ENCODE assay signal across 34 cellular contexts in the genomic region with DNA sequence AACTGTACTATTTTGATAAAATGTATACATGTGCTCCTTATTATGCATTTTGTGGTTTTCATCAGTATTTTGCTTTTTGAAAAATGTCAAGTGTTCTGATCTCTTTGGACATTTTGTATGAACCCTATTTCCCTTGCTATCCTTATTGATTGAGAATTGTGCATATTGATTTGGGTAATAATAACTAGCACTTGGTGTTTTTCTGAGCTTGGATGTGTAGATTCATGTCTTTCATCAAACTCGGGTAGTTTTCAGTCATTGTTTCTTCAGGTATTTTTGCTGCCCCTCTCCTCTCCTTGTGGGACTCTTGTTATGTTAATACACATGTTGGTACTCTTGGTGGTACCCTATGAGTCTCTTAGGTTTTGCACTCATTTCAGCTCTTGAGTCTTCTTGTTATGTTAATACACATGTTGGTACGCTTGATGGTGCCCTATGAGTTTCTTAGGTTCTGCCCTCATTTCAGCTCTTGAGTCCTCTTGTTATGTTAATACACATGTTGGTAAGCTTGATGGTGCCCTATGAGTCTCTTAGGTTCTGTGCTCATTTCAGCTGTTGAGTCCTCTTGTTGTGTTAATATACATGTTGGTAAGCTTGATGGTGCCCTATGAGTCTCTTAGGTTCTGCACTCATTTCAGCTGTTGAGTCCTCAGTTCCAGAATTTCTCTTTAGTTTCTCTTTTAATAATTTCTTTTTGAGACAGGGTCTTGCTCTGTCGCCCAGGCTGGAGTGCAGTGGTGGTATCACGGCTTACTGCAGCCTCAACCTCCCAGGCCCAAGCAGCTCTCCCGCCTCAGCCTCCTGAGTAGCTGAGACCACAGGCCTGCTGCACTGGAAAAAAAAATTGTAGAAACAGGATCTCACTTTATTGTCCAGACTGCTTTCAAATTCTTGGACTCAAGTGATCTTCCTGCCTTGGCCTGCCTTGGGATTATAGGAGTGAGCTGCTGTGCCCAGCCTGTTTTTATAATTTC. TPM values are rescaled to one million over a fixed set of nuclear protein-coding genes. Genes with fewer than 3 reads are reported as not detected.
DNase-seq lines count a peak whose midpoint lies in the region; ATAC-seq, FAIRE-seq and TF ChIP-seq lines count a peak whose summit lies in the region.
"Had no signal": no experiment of that assay in that cellular context is flagged by ENCODE, and none has a peak within 500 bp of the region (broad histone marks: within the 10 kb centered on the region; RNA-seq: fewer than 3 reads in every experiment).

No MANE protein-coding gene starts in this region.

- H3K4me2 ChIP-seq in GM23338 = no peak overlapping the region
- H3K4me2 ChIP-seq in K562 (ENCODE audit: insufficient read depth, low read length) = no peak overlapping the region
- H3K4me2 ChIP-seq: hepatocyte, smooth muscle cell had no signal

- H3K27ac ChIP-seq in GM23338 (ENCODE audit: low read depth) (no peak overlapping the region), HUES48 (ENCODE audit: low read depth, low read length) (peak overlapping the region; percentile 83), K562 (ENCODE audit: extremely low read depth, low read depth, low read length) (no peak overlapping the region), lower lobe of right lung (no peak overlapping the region)
- H3K27ac ChIP-seq: gastroesophageal sphincter, hepatocyte, right atrium auricular region, testis had no signal

- H3K27ac Mint-ChIP-seq in GM23338 = 0 out of 2 replicates have a peak overlapping the region, but pooled peaks have one; percentile 45
- H3K27ac Mint-ChIP-seq: activated CD4-positive, alpha-beta memory T cell treated with anti-CD3 and anti-CD28 coated beads for 36 hours; activated naive CD4-positive, alpha-beta T cell treated with anti-CD3 and anti-CD28 coated beads, Interleukin-2, amount 50 U/mL, for 24 hours; activated T-helper 2 cell treated with anti-CD3 and anti-CD28 coated beads, Interferon-gamma antibody, Interleukin-2, Interleukin-4, amounts not matched to agents 10 μg/mL and 5 μg/mL and 100 μg/mL, durations not matched to agents 14 hours and 24 hours and 36 hours; memory B cell; stimulated activated naive CD8-positive, alpha-beta T cell treated with anti-CD3 and anti-CD28 coated beads, Interleukin-15, Interleukin-2, amounts not matched to agents 100 ng/mL and 50 ng/mL, for 24 hours had no signal

- H3K9ac ChIP-seq in HUES48 (ENCODE audit: low read depth, low read length) (no peak overlapping the region), K562 (ENCODE audit: insufficient read depth in 1 of 2, low read depth in 2 of 2, low read length in 2 of 2) (no peak overlapping the region)

- WGBS in K562 (ENCODE audit: insufficient coverage, low coverage, missing lambda C conversion rate) = 95% methylated on average over 5 of the region's 5 CpGs

- H3K4me3 ChIP-seq in GM23338 = no peak overlapping the region
- H3K4me3 ChIP-seq in HUES48 (ENCODE audit: low read depth, low read length) = no peak overlapping the region
- no peak overlapping the region for H3K4me3 ChIP-seq in K562
- no peak overlapping the region for H3K4me3 ChIP-seq in lower lobe of right lung
- H3K4me3 ChIP-seq: gastroesophageal sphincter, HAP-1, hepatocyte, right atrium auricular region, smooth muscle cell, testis had no signal

- peaks cover 11% of the 10 kb centered on the region; the same call in 2 of the 3 replicates for H3K9me3 Mint-ChIP-seq in GM23338

- peak; percentile 76 for ATAC-seq in GM23338
- ATAC-seq in K562 = no peak
- no peak for ATAC-seq in lower lobe of right lung
- ATAC-seq: gastroesophageal sphincter, left cardiac atrium, Right ventricle myocardium inferior, SK-N-SH treated with all-trans-retinoic acid at 6 μM for 48 hours had no signal

- peaks cover 18% of the 10 kb centered on the region for H3K27me3 Mint-ChIP-seq in GM23338 (ENCODE audit: insufficient read depth, low read depth, poor library complexity)
- H3K27me3 Mint-ChIP-seq: activated CD4-positive, alpha-beta memory T cell treated with anti-CD3 and anti-CD28 coated beads for 36 hours; activated naive CD4-positive, alpha-beta T cell treated with anti-CD3 and anti-CD28 coated beads, Interleukin-2, amount 50 U/mL, for 24 hours; memory B cell; stimulated activated naive CD8-positive, alpha-beta T cell treated with anti-CD3 and anti-CD28 coated beads, Interleukin-15, Interleukin-2, amounts not matched to agents 100 ng/mL and 50 ng/mL, for 24 hours had no signal

- DNase-seq in GM23338 (ENCODE audit: low spot score) (peak; percentile 62), K562 (ENCODE audit: extremely low read depth in 1 of 4, low spot score in 3 of 4) (no peak), lower lobe of right lung (peak; percentile 4), activated gamma-delta T cell (lab: John Stamatoyannopoulos, UW) (no peak), DMS53 treated with DMSO at 0.1 percent for 48 hours (lab: John Stamatoyannopoulos, UW; ENCODE audit: unreplicated experiment) (no peak), HPDE6-E6E7 (ENCODE audit: extremely low spot score) (no peak), OCI-M2 (lab: John Stamatoyannopoulos, UW; ENCODE audit: unreplicated experiment) (no peak)
- DNase-seq: activated CD4-positive, alpha-beta memory T cell treated with anti-CD3 and anti-CD28 coated beads for 36 hours; activated CD4-positive, CD25-positive, alpha-beta regulatory T cell treated with anti-CD3 and anti-CD28 coated beads, Interleukin-2, amount 50 U/mL, for 72 hours; activated CD8-positive, alpha-beta memory T cell treated with anti-CD3 and anti-CD28 coated beads, Interleukin-2, amount 50 U/mL, for 48 hours; C1 segment of cervical spinal cord; COR-L47; DMS79 treated with DMSO at 0.1 percent for 48 hours; GDM1; IMR-90; left cardiac atrium; NCI-H2171; NCI-H524 treated with DMSO at 0.1 percent for 48 hours; T-helper 2 cell; testis had no signal

- H3K79me2 ChIP-seq in GM23338 (replicated peaks; ENCODE audit: insufficient read depth) = peaks cover 29% of the 10 kb centered on the region
- no peaks in the 10 kb centered on the region for H3K79me2 ChIP-seq in K562 (ENCODE audit: control insufficient read depth, insufficient read depth, low read length)
- H3K79me2 ChIP-seq: hepatocyte had no signal

- no peaks in the 10 kb centered on the region for H3K27me3 ChIP-seq in GM23338 (ENCODE audit: insufficient read depth)
- no peaks in the 10 kb centered on the region for H3K27me3 ChIP-seq in HUES48 (ENCODE audit: control insufficient read depth, insufficient read depth, low read length)
- no peaks in the 10 kb centered on the region for H3K27me3 ChIP-seq in K562 (ENCODE audit: control insufficient read depth in 2 of 2, insufficient read depth in 2 of 2, low read length in 2 of 2)
- H3K27me3 ChIP-seq in lower lobe of right lung (ENCODE audit: low read depth) = no peaks in the 10 kb centered on the region
- H3K27me3 ChIP-seq: gastroesophageal sphincter, hepatocyte, right atrium auricular region, testis had no signal

- TF ChIP-seq POLR2A in K562 (conservative IDR thresholded peaks at IDR 0.05) = no peak

- H3K4me1 ChIP-seq in GM23338 (ENCODE audit: insufficient read depth) = peaks cover 21% of the 10 kb centered on the region
- H3K4me1 ChIP-seq in HUES48 (ENCODE audit: control insufficient read depth, insufficient read depth, low read length) = peaks cover 26% of the 10 kb centered on the region
- peaks cover 0 to 5% of the 10 kb centered on the region in 2 experiments; a peak in 2 of 5 replicates for H3K4me1 ChIP-seq in K562 (replicated peaks in 1 of 2; ENCODE audit: control insufficient read depth in 2 of 2, insufficient read depth in 2 of 2, low read length in 2 of 2)
- peaks cover 3% of the 10 kb centered on the region for H3K4me1 ChIP-seq in lower lobe of right lung
- H3K4me1 ChIP-seq: right atrium auricular region, testis had no signal

- H3K9me2 ChIP-seq in GM23338 (ENCODE audit: insufficient read depth) = no peaks in the 10 kb centered on the region

- intact Hi-C loops in K562 (cut with micrococcal nuclease) = no loop called here
- intact Hi-C loops in lower lobe of right lung (cut with DNase I) = no loop called here

- H3K4me1 Mint-ChIP-seq in GM23338 = peaks cover 46% of the 10 kb centered on the region

- H4K20me1 ChIP-seq in GM23338 (replicated peaks; ENCODE audit: insufficient read depth) (peaks cover 17% of the 10 kb centered on the region), K562 (replicated peaks; ENCODE audit: control insufficient read depth, insufficient read depth, low read length) (no peaks in the 10 kb centered on the region)

- H2AFZ ChIP-seq in GM23338 (no peak overlapping the region), K562 (ENCODE audit: low read depth, low read length) (no peak overlapping the region)
- H2AFZ ChIP-seq: hepatocyte had no signal

- peaks cover 68% of the 10 kb centered on the region for H3K36me3 Mint-ChIP-seq in GM23338 (ENCODE audit: low read depth)

- H3K9me3 ChIP-seq in HUES48 (ENCODE audit: control insufficient read depth, insufficient read depth, low read length) = no peaks in the 10 kb centered on the region
- H3K9me3 ChIP-seq in K562 (replicated peaks; ENCODE audit: control insufficient read depth, insufficient read depth, low read depth, low read length) = peaks cover 6% of the 10 kb centered on the region
- H3K9me3 ChIP-seq in lower lobe of right lung = peaks cover 8% of the 10 kb centered on the region
- H3K9me3 ChIP-seq: testis had no signal

- 0 out of 3 replicates have a peak overlapping the region, but pooled peaks have one; percentile 19 for H3K4me3 Mint-ChIP-seq in GM23338
- H3K4me3 Mint-ChIP-seq: activated CD4-positive, alpha-beta memory T cell treated with anti-CD3 and anti-CD28 coated beads for 36 hours; activated naive CD4-positive, alpha-beta T cell treated with anti-CD3 and anti-CD28 coated beads, Interleukin-2, amount 50 U/mL, for 24 hours; memory B cell; stimulated activated naive CD8-positive, alpha-beta T cell treated with anti-CD3 and anti-CD28 coated beads, Interleukin-15, Interleukin-2, amounts not matched to agents 100 ng/mL and 50 ng/mL, for 24 hours had no signal

- in situ Hi-C loops in K562 (cut with MboI) = no loop called here

- peaks cover 29% of the 10 kb centered on the region for H3K36me3 ChIP-seq in GM23338 (ENCODE audit: insufficient read depth)
- peaks cover 28% of the 10 kb centered on the region for H3K36me3 ChIP-seq in HUES48 (ENCODE audit: control insufficient read depth, insufficient read depth, low read length)
- peaks cover 42% of the 10 kb centered on the region for H3K36me3 ChIP-seq in K562 (ENCODE audit: control insufficient read depth, insufficient read depth, low read length)
- H3K36me3 ChIP-seq in lower lobe of right lung = peaks cover 10% of the 10 kb centered on the region

- no peak for TF ChIP-seq CTCF in GM23338 (conservative IDR thresholded peaks at IDR 0.05; ENCODE audit: low read depth in 2 of 2)
- TF ChIP-seq CTCF in K562 (IDR thresholded peaks at IDR 0.05 in 2 of 3, conservative IDR thresholded peaks at IDR 0.05 in 1 of 3; ENCODE audit: insufficient read depth in 2 of 3, low read depth in 1 of 3, low read length in 3 of 3) = no peak
- no peak for TF ChIP-seq CTCF in lower lobe of right lung (IDR thresholded peaks at IDR 0.05)

- no peak for TF ChIP-seq RAD21 in K562 (CRISPR knock-in tag; conservative IDR thresholded peaks at IDR 0.05 in 1 of 2, IDR thresholded peaks at IDR 0.05 in 1 of 2)

- no peak for TF ChIP-seq EP300 in K562 (IDR thresholded peaks at IDR 0.05; ENCODE audit: low read length)

- H3F3A ChIP-seq in GM23338 (replicated peaks; ENCODE audit: low read depth) = no peaks in the 10 kb centered on the region; the same call in 1 of the 2 replicates

- CTCF ChIA-PET in K562 (lab: Yijun Ruan, JAX; ENCODE audit: low intra/inter-chr PET ratio) = interaction anchor here (0.6 kb wide), 1 partner anchor 16 kb away, joined by 4 read pairs; no protein-coding TSS in a partner anchor

- no peak for FAIRE-seq in K562 (lab: Jason Lieb, UNC)
- FAIRE-seq: endothelial cell of umbilical vein had no signal

- POLR2A ChIA-PET in K562 (lab: Yijun Ruan, JAX) = interaction anchor here (0.6 to 1.4 kb wide), 6 partner anchors 11 to 368 kb away, joined by 3 to 5 read pairs (median 3); no protein-coding TSS in a partner anchor

- BruUV-seq in K562 (replicated peaks; lab: Mats Ljungman, UMichigan) = no TSS peak

- H3K9me1 ChIP-seq in K562 (ENCODE audit: control insufficient read depth, insufficient read depth, low read length) = no peaks in the 10 kb centered on the region

RNA-seq across cellular contexts. Expression of a gene that starts 19.3 kb away (rescaled TPM):
- total RNA-seq in GM23338 (2014; rRNA removed; shearing (Covaris generic)) = 0.17 TPM in 1 of 2 replicates, not detected in the other
- 0.13 and 0.19 TPM in 2 replicates for polyA plus RNA-seq in GM23338 (2016; fragmentation: Nextera tagmentation; extraction: Ambion mirVana)
- total RNA-seq in K562 (2011; cell fraction: chromatin; rRNA removed; ENCODE audit: low replicate concordance) = not detected in 2 replicates
- not detected in 2 replicates for total RNA-seq in K562 (2011; cell fraction: nucleolus; rRNA removed)
- total RNA-seq in K562 (2011; cell fraction: nucleoplasm; rRNA removed) = not detected in 2 replicates
- total RNA-seq in K562 (2014; rRNA removed) = not detected in 2 replicates
- total RNA-seq in K562 (2014; rRNA removed; fragmentation: Illumina TruSeq; extraction: Trizol) = not detected in 2 replicates
- not detected in 2 replicates for total RNA-seq in K562 (2015; rRNA removed; fragmentation: Illumina TruSeq; extraction: Trizol)
- not detected in 2 replicates for total RNA-seq in K562 (2021)
- polyA plus RNA-seq in K562 (2011; rRNA removed) = not detected in 2 replicates
- not detected in 2 replicates for polyA plus RNA-seq in K562 (2011; cell fraction: cytosol; rRNA removed)
- not detected in 2 replicates for polyA plus RNA-seq in K562 (2011; cell fraction: nucleus; rRNA removed)
- polyA plus RNA-seq in K562 (2012) = 0.07 TPM in 2 replicates
- not detected in 2 replicates for polyA plus RNA-seq in K562 (2014; fragmentation: Illumina TruSeq; extraction: Trizol)
- polyA plus RNA-seq in K562 (2014; fragmentation: Nextera tagmentation; extraction: Ambion mirVana) = not detected
- polyA plus RNA-seq in K562 (2014; rRNA removed) = not detected in 2 replicates
- not detected in 2 replicates for polyA minus RNA-seq in K562 (2011; rRNA and poly(A)+ RNA removed)
- polyA minus RNA-seq in K562 (2011; cell fraction: cytosol; rRNA and poly(A)+ RNA removed) = not detected in 2 replicates
- polyA minus RNA-seq in K562 (2011; cell fraction: nucleus; rRNA and poly(A)+ RNA removed) = not detected in 2 replicates
- 4.7 TPM for total RNA-seq in lower lobe of right lung
- total RNA-seq: activated CD4-positive, alpha-beta memory T cell treated with anti-CD3 and anti-CD28 coated beads for 36 hours; activated T-helper 2 cell treated with anti-CD3 and anti-CD28 coated beads, Interferon-gamma antibody, Interleukin-2, Interleukin-4, amounts not matched to agents 10 μg/mL and 5 μg/mL and 100 μg/mL, durations not matched to agents 14 hours and 24 hours and 36 hours; fibroblast of lung; IMR-90; left cardiac atrium; right atrium auricular region; Right ventricle myocardium inferior had no signal
- polyA plus RNA-seq: fibroblast of lung, IMR-90 had no signal

Comparison
In these comparisons a context has a peak if more than half of its experiments do, and no peak if none do; other contexts are left out.
1. DNase-seq: peak in GM23338 (single experiment) and lower lobe of right lung (single experiment); none in K562 (0 of 4), activated gamma-delta T cell (single experiment), DMS53 treated with DMSO at 0.1 percent for 48 hours (single experiment), HPDE6-E6E7 (single experiment) and OCI-M2 (single experiment).